12 cellular contexts compared by ENCODE assay signal in genomic region chr2:197279997-197280756, GRCh38. TPM values are rescaled to one million over a fixed set of nuclear protein-coding genes. Genes with fewer than 3 reads are reported as not detected.
DNase-seq lines count a peak whose midpoint lies in the region; ATAC-seq and TF ChIP-seq lines count a peak whose summit lies in the region.
"Had no signal": no experiment of that assay in that cellular context is flagged by ENCODE, and none has a peak within 500 bp of the region (broad histone marks: within the 10 kb centered on the region; RNA-seq: fewer than 3 reads in every experiment).

No MANE protein-coding gene starts in this region.

- peaks cover 0 to 24% of the 10 kb centered on the region in 2 donors for H3K4me1 ChIP-seq in adrenal gland (replicated peaks in 1 of 2)

- intact Hi-C loops in adrenal gland (cut with DNase I), result no loop called here

- CTCF ChIA-PET in HEK293T (lab: Yijun Ruan, JAX), result no interaction called here

- H3K27ac ChIP-seq in SK-N-MC (peak overlapping the region; percentile 71), adrenal gland (no peak overlapping the region)

- POLR2A ChIA-PET in HEK293T (lab: Yijun Ruan, JAX), result no interaction called here

- H3K36me3 ChIP-seq in SK-N-MC (ENCODE audit: insufficient read depth, low read length) (no peaks in the 10 kb centered on the region), adrenal gland (replicated peaks in 1 of 2) (no peaks in the 10 kb centered on the region)

- peak; percentile 34 for DNase-seq in AG08395 (ENCODE audit: low spot score)
- DNase-seq in SK-N-MC (ENCODE audit: low read depth, low spot score), result no peak
- DNase-seq in fibroblast of mammary gland (ENCODE audit: low read depth), result peak; percentile 83
- no peak for DNase-seq in adrenal gland
- no peak for DNase-seq in DMS79 (lab: John Stamatoyannopoulos, UW)
- DNase-seq in HEK293T (ENCODE audit: extremely low spot score), result no peak
- DNase-seq in EL, result no peak
- DNase-seq: COR-L47; NCI-H1694; SHP77; stimulated activated CD4-positive, alpha-beta T cell treated with anti-CD3 and anti-CD28 coated beads, Interleukin-1b, Interleukin-23, amount 100 ng/mL, for 48 hours had no signal

- H3K9ac ChIP-seq in SK-N-MC (ENCODE audit: insufficient read length), result peak overlapping the region; percentile 14

- TF ChIP-seq POLR2A in adrenal gland (IDR thresholded peaks at IDR 0.05), result no peak

- no peaks in the 10 kb centered on the region for H3K27me3 ChIP-seq in adrenal gland

- peak; percentile 84 for ATAC-seq in GM18909 (IDR thresholded peaks at IDR 0.05; ENCODE audit: poor library complexity, unreplicated experiment)

- peak overlapping the region; percentile 47 for H3K4me3 ChIP-seq in SK-N-MC
- no peak overlapping the region for H3K4me3 ChIP-seq in fibroblast of mammary gland (ENCODE audit: control insufficient read depth, low read depth, low read length)
- no peak overlapping the region for H3K4me3 ChIP-seq in adrenal gland

- H3K9me3 ChIP-seq in SK-N-MC (ENCODE audit: low read depth, low read length) (no peaks in the 10 kb centered on the region), adrenal gland (replicated peaks in 1 of 3) (no peaks in the 10 kb centered on the region)

- 77 to 88% (median 84%) methylated on average over 13 of the region's 13 CpGs for WGBS in adrenal gland, 4 donors

- no peak for TF ChIP-seq CTCF in fibroblast of mammary gland (conservative IDR thresholded peaks at IDR 0.05; ENCODE audit: control insufficient read depth, insufficient read depth, low read depth, low read length)
- TF ChIP-seq CTCF in adrenal gland (IDR thresholded peaks at IDR 0.05), result no peak

TF ChIP-seq in HEK293T, 16 proteins besides CTCF, POLR2A, EP300 and RAD21:
- TF ChIP-seq CTBP1 (IDR thresholded peaks at IDR 0.05; ENCODE audit: borderline replicate concordance) (no peak), NFRKB (IDR thresholded peaks at IDR 0.05) (no peak), LEF1 (IDR thresholded peaks at IDR 0.05; ENCODE audit: borderline replicate concordance) (no peak), ELF4 (IDR thresholded peaks at IDR 0.05) (no peak)
- TF ChIP-seq, protein P1, sequence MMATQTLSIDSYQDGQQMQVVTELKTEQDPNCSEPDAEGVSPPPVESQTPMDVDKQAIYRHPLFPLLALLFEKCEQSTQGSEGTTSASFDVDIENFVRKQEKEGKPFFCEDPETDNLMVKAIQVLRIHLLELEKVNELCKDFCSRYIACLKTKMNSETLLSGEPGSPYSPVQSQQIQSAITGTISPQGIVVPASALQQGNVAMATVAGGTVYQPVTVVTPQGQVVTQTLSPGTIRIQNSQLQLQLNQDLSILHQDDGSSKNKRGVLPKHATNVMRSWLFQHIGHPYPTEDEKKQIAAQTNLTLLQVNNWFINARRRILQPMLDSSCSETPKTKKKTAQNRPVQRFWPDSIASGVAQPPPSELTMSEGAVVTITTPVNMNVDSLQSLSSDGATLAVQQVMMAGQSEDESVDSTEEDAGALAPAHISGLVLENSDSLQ (IDR thresholded peaks at IDR 0.05), result no peak

RNA-seq across cellular contexts. Expression of gene ANKRD44, which starts 30.4 kb away (rescaled TPM):
- total RNA-seq in adrenal gland, result 10 to 100 TPM; 12.9 to 40.2 (median 28.3) TPM
- 10 to 100 TPM in 1 of 3 donors, 1 to 10 TPM in 2; 3.8 to 19.1 (median 5.0) TPM for polyA plus RNA-seq in adrenal gland

Comparison
In these comparisons a context has a peak if more than half of its experiments do, and no peak if none do; other contexts are left out.
1. DNase-seq: peak in AG08395 (single experiment) and fibroblast of mammary gland (single experiment); none in SK-N-MC (single experiment), adrenal gland (0 of 7), DMS79 (single experiment), HEK293T (single experiment) and EL (single experiment).